Comparison of ENCODE assay signal across 1 cellular context in genomic region chr7:139500770-139501138, GRCh38.
TF ChIP-seq lines count a peak whose summit lies in the region.

No MANE protein-coding gene starts in this region.

TF ChIP-seq in GM23338, 12 proteins besides CTCF, POLR2A, EP300 and RAD21:
- TF ChIP-seq REST (IDR thresholded peaks at IDR 0.05; ENCODE audit: unreplicated experiment) (no peak), EZH2phosphoT487 (IDR thresholded peaks at IDR 0.05; ENCODE audit: unreplicated experiment) (no peak), EZH2 (IDR thresholded peaks at IDR 0.05; ENCODE audit: low read depth, unreplicated experiment) (no peak), NANOG (IDR thresholded peaks at IDR 0.05; ENCODE audit: borderline replicate concordance) (no peak), ZNF331 (CRISPR knock-in tag; IDR thresholded peaks at IDR 0.05; ENCODE audit: low read depth) (no peak), ZNF462 (CRISPR knock-in tag; IDR thresholded peaks at IDR 0.05) (no peak), STAT1 (IDR thresholded peaks at IDR 0.05; ENCODE audit: unreplicated experiment) (no peak), JUNB (IDR thresholded peaks at IDR 0.05; ENCODE audit: unreplicated experiment) (no peak), CREB1 (CRISPR knock-in tag; IDR thresholded peaks at IDR 0.05; ENCODE audit: low read depth) (no peak), ZNF114 (CRISPR knock-in tag; IDR thresholded peaks at IDR 0.05) (no peak), POLR2AphosphoS5 (IDR thresholded peaks at IDR 0.05; ENCODE audit: low read depth) (no peak), ETS1 (IDR thresholded peaks at IDR 0.05) (no peak)
